Comparison of ENCODE assay signal across 8 cellular contexts in genomic region chr7:100483101-100483727, GRCh38. TPM values are rescaled to one million over a fixed set of nuclear protein-coding genes. Genes with fewer than 3 reads are reported as not detected.
A peak's percentile ranks its signal among the peaks of the same experiment; 100 is the strongest.
DNase-seq lines count a peak whose midpoint lies in the region; ATAC-seq and TF ChIP-seq lines count a peak whose summit lies in the region.

No MANE protein-coding gene starts in this region.

- peak overlapping the region; percentile 17 for H3K4me3 ChIP-seq in CD4-positive, CD25-positive, alpha-beta regulatory T cell (ENCODE audit: low read depth, low read length)
- peak overlapping the region; percentile 61 to 76 for H3K4me3 ChIP-seq in ascending aorta

- peaks cover 0 to under 1% (median 0%) of the 10 kb centered on the region in 7 donors for H3K9me3 Mint-ChIP-seq in CD4-positive, CD25-positive, alpha-beta regulatory T cell

- peaks cover 10% of the 10 kb centered on the region for H3K27me3 Mint-ChIP-seq in CD4-positive, CD25-positive, alpha-beta regulatory T cell
- H3K27me3 Mint-ChIP-seq in T-helper 17 cell, result no peaks in the 10 kb centered on the region

- peaks cover 0 to 30% (median 13%) of the 10 kb centered on the region in 4 donors for H3K4me1 Mint-ChIP-seq in CD4-positive, CD25-positive, alpha-beta regulatory T cell
- H3K4me1 Mint-ChIP-seq in T-helper 17 cell, result peaks cover 21% of the 10 kb centered on the region

- H3K27ac Mint-ChIP-seq in CD4-positive, CD25-positive, alpha-beta regulatory T cell, result peak overlapping the region; percentile 82 to 87 (median 87)
- no peak overlapping the region for H3K27ac Mint-ChIP-seq in T-helper 17 cell

- intact Hi-C loops in ascending aorta (cut with DNase I), result loop anchor here (1.0 to 5.0 kb wide), 3 partner anchors 14 to 369 kb away; partner anchors contain the start of genes GIGYF1 and SLC12A9
- intact Hi-C loops in sciatic nerve (cut with DNase I), result no loop called here

- peaks cover 24% of the 10 kb centered on the region for H3K4me1 ChIP-seq in CD4-positive, CD25-positive, alpha-beta regulatory T cell (ENCODE audit: control insufficient read depth, insufficient read depth, low read length, poor library complexity, severe bottlenecking)
- peaks cover 8 to 16% of the 10 kb centered on the region in 2 donors for H3K4me1 ChIP-seq in ascending aorta

- H3K36me3 Mint-ChIP-seq in CD4-positive, CD25-positive, alpha-beta regulatory T cell, result no peaks in the 10 kb centered on the region
- H3K36me3 Mint-ChIP-seq in T-helper 17 cell (ENCODE audit: low read depth), result peaks cover 1% of the 10 kb centered on the region

- peak; percentile 75 to 98 (median 81) for TF ChIP-seq CTCF in ascending aorta (IDR thresholded peaks at IDR 0.05)

- no peaks in the 10 kb centered on the region for H3K36me3 ChIP-seq in CD4-positive, CD25-positive, alpha-beta regulatory T cell (ENCODE audit: control insufficient read depth, insufficient read depth, low read length)
- no peaks in the 10 kb centered on the region for H3K36me3 ChIP-seq in ascending aorta

- H3K4me3 Mint-ChIP-seq in CD4-positive, CD25-positive, alpha-beta regulatory T cell, result peak overlapping the region; percentile 78 to 88 (median 85)
- peak overlapping the region; percentile 92 for H3K4me3 Mint-ChIP-seq in T-helper 17 cell

- no peaks in the 10 kb centered on the region for H3K27me3 ChIP-seq in CD4-positive, CD25-positive, alpha-beta regulatory T cell (ENCODE audit: control insufficient read depth, insufficient read depth, low read length)
- H3K27me3 ChIP-seq in ascending aorta, result no peaks in the 10 kb centered on the region

- ATAC-seq in CD4-positive, CD25-positive, alpha-beta regulatory T cell (ENCODE audit: low read depth in 2 of 2), result peak; percentile 68 to 70
- ATAC-seq in GM19452 (IDR thresholded peaks at IDR 0.05; ENCODE audit: unreplicated experiment) (peak; percentile 52), T-helper 17 cell (peak; percentile 79), sciatic nerve (peak; percentile 1)

- no peak overlapping the region for H3K27ac ChIP-seq in CD4-positive, CD25-positive, alpha-beta regulatory T cell (ENCODE audit: insufficient read depth, low read length, poor library complexity, severe bottlenecking)
- H3K27ac ChIP-seq in ascending aorta, result no peak overlapping the region

- DNase-seq in CD4-positive, CD25-positive, alpha-beta regulatory T cell, result peak; percentile 70 to 81 (median 75)
- DNase-seq in HuH-7.5 (ENCODE audit: low spot score), result peak; percentile 89
- peak; percentile 79 to 86 (median 83) for DNase-seq in T-helper 17 cell
- DNase-seq in ascending aorta (ENCODE audit: low spot score in 2 of 2), result no peak
- DNase-seq in hypothalamus (lab: John Stamatoyannopoulos, UW), result peak in 40 of 51 donors; percentile 14 to 85 (median 62)
- DNase-seq in sciatic nerve (ENCODE audit: low spot score), result peak; percentile 84
- DNase-seq in OCI-M2 (lab: John Stamatoyannopoulos, UW; ENCODE audit: unreplicated experiment), result no peak

- H3K9me3 ChIP-seq in CD4-positive, CD25-positive, alpha-beta regulatory T cell (ENCODE audit: control insufficient read depth in 2 of 2, low read length in 2 of 2), result no peaks in the 10 kb centered on the region
- no peaks in the 10 kb centered on the region for H3K9me3 ChIP-seq in T-helper 17 cell (ENCODE audit: control insufficient read depth, low read length, poor library complexity, severe bottlenecking)
- no peaks in the 10 kb centered on the region for H3K9me3 ChIP-seq in ascending aorta

RNA-seq across cellular contexts. Expression of gene NYAP1, which starts 0.5 kb away (rescaled TPM):
- 0.89 TPM for total RNA-seq in CD4-positive, CD25-positive, alpha-beta regulatory T cell
- not detected for polyA plus RNA-seq in CD4-positive, CD25-positive, alpha-beta regulatory T cell
- 1 to 10 TPM; 1.3 TPM for total RNA-seq in T-helper 17 cell
- 0.96 TPM for total RNA-seq in ascending aorta
- total RNA-seq in sciatic nerve, result 9.1 TPM

RNA-seq across cellular contexts. Expression of gene TSC22D4, which starts 4.2 kb away (rescaled TPM):
- total RNA-seq in CD4-positive, CD25-positive, alpha-beta regulatory T cell, result 113 TPM
- 10 to 100 TPM; 22.2 to 35.8 (median 33.4) TPM for polyA plus RNA-seq in CD4-positive, CD25-positive, alpha-beta regulatory T cell
- 100 to 1,000 TPM in 1 of 2 donors, 10 to 100 TPM in 1; 94.7 to 104 TPM for total RNA-seq in T-helper 17 cell
- 68.2 TPM for total RNA-seq in ascending aorta
- total RNA-seq in sciatic nerve, result 148 TPM

RNA-seq across cellular contexts. Expression of gene SPACDR, which starts 19.2 kb away (rescaled TPM):
- total RNA-seq in CD4-positive, CD25-positive, alpha-beta regulatory T cell, result 3.7 TPM
- under 1 TPM in 2 of 4 donors, not detected in 2; 0.32 TPM for polyA plus RNA-seq in CD4-positive, CD25-positive, alpha-beta regulatory T cell
- total RNA-seq in T-helper 17 cell, result 1 to 10 TPM; 1.4 to 1.7 TPM
- total RNA-seq in ascending aorta, result not detected
- 3.6 TPM for total RNA-seq in sciatic nerve

RNA-seq across cellular contexts. Expression of gene PPP1R35, which starts 46.9 kb away (rescaled TPM):
- 52.8 TPM for total RNA-seq in CD4-positive, CD25-positive, alpha-beta regulatory T cell
- polyA plus RNA-seq in CD4-positive, CD25-positive, alpha-beta regulatory T cell, result 10 to 100 TPM; 42.3 to 72.2 (median 49.4) TPM
- total RNA-seq in T-helper 17 cell (10 to 100 TPM; 45.2 to 48.1 TPM), ascending aorta (35.2 TPM), sciatic nerve (25.3 TPM)

RNA-seq across cellular contexts. Expression of gene MEPCE, which starts 53.6 kb away (rescaled TPM):
- 73.1 TPM for total RNA-seq in CD4-positive, CD25-positive, alpha-beta regulatory T cell
- 10 to 100 TPM; 10.2 to 15.9 (median 13.5) TPM for polyA plus RNA-seq in CD4-positive, CD25-positive, alpha-beta regulatory T cell
- total RNA-seq in T-helper 17 cell, result 10 to 100 TPM; 66.1 to 66.8 TPM
- total RNA-seq in ascending aorta, result 32.9 TPM
- 37.0 TPM for total RNA-seq in sciatic nerve

Comparison
In these comparisons a context has a peak if more than half of its experiments do, and no peak if none do; other contexts are left out.
1. ATAC-seq: peak in every context shown above with its lines; median percentile 79 in T-helper 17 cell; 69 in CD4-positive, CD25-positive, alpha-beta regulatory T cell; 52 in GM19452; 1 in sciatic nerve.
2. DNase-seq: peak in CD4-positive, CD25-positive, alpha-beta regulatory T cell (3 of 3), HuH-7.5 (single experiment), T-helper 17 cell (3 of 3), hypothalamus (40 of 51) and sciatic nerve (single experiment); none in ascending aorta (0 of 2) and OCI-M2 (single experiment).